1 cellular context compared by ENCODE assay signal in genomic region chr2:65069425-65069824, GRCh38.
TF ChIP-seq lines count a peak whose summit lies in the region.

No MANE protein-coding gene starts in this region.

TF ChIP-seq in SK-N-SH treated with all-trans-retinoic acid at 6 μM for 48 hours, 23 proteins besides CTCF, POLR2A, EP300 and RAD21 (continued from another document):
- TF ChIP-seq TOX (CRISPR knock-in tag; IDR thresholded peaks at IDR 0.05; ENCODE audit: borderline replicate concordance), result no peak
